11 cellular contexts compared by ENCODE assay signal in genomic region chr2:15169326-15170038, GRCh38.
DNase-seq lines count a peak whose midpoint lies in the region; ATAC-seq, FAIRE-seq and TF ChIP-seq lines count a peak whose summit lies in the region.
"Had no signal": no experiment of that assay in that cellular context is flagged by ENCODE, and none has a peak within 500 bp of the region (broad histone marks: within the 10 kb centered on the region; RNA-seq: fewer than 3 reads in every experiment).

No MANE protein-coding gene starts in this region.

- no peak overlapping the region for H3K4me3 ChIP-seq in A549
- no peak overlapping the region for H3K4me3 ChIP-seq in HUES48 (ENCODE audit: low read depth, low read length)
- H3K4me3 ChIP-seq in mesendoderm (ENCODE audit: low read length), result no peak overlapping the region
- no peak overlapping the region for H3K4me3 ChIP-seq in uterus

- H4K8ac ChIP-seq in mesendoderm (ENCODE audit: low read depth, low read length), result no peak overlapping the region

- 79% methylated on average over 8 of the region's 8 CpGs for WGBS in A549 (ENCODE audit: missing lambda C conversion rate)
- no CpG with 5 or more reads among the region's 8 CpGs for WGBS in mesendoderm (ENCODE audit: extremely low coverage, insufficient coverage, low lambda C conversion rate)

- no peak overlapping the region for H3K23ac ChIP-seq in mesendoderm (ENCODE audit: low read length)

- H3K4me2 ChIP-seq in A549, result peak overlapping the region; percentile 25; the same call in 1 of the 3 replicates
- H3K4me2 ChIP-seq in mesendoderm (ENCODE audit: low read length), result no peak overlapping the region

- H3K4me1 ChIP-seq in A549 (peaks cover 14% of the 10 kb centered on the region), HUES48 (ENCODE audit: control insufficient read depth, insufficient read depth, low read length) (peaks cover 15% of the 10 kb centered on the region), mesendoderm (ENCODE audit: control insufficient read depth, low read depth, low read length) (peaks cover 5% of the 10 kb centered on the region), uterus (no peaks in the 10 kb centered on the region)

- no peak for TF ChIP-seq RAD21 in A549 (conservative IDR thresholded peaks at IDR 0.05 in 1 of 2, IDR thresholded peaks at IDR 0.05 in 1 of 2)

- H2BK120ac ChIP-seq in mesendoderm (ENCODE audit: low read depth, low read length), result no peak overlapping the region

- intact Hi-C loops in uterus (cut with DNase I; ENCODE audit: low total_unique reads), result no loop called here

- peak; percentile 94 to 96 for ATAC-seq in A549
- ATAC-seq: naive thymus-derived CD4-positive, alpha-beta T cell had no signal

- POLR2A ChIA-PET in A549 (lab: Yijun Ruan, JAX), result no interaction called here

- no peaks in the 10 kb centered on the region for H3K79me1 ChIP-seq in mesendoderm (ENCODE audit: low read length)

- TF ChIP-seq EP300 in A549 (IDR thresholded peaks at IDR 0.05), result no peak

- no peaks in the 10 kb centered on the region for H3K79me2 ChIP-seq in mesendoderm (ENCODE audit: control insufficient read depth, insufficient read depth, low read length)

- no peak overlapping the region for H2BK15ac ChIP-seq in mesendoderm (replicated peaks; ENCODE audit: low read depth)

- no peak overlapping the region for H3K4ac ChIP-seq in mesendoderm (ENCODE audit: low read depth, low read length)

- H3K9ac ChIP-seq in HUES48 (ENCODE audit: low read depth, low read length) (no peak overlapping the region; the same call in 1 of the 2 replicates), mesendoderm (ENCODE audit: low read length) (no peak overlapping the region)

- no peak overlapping the region for H3K18ac ChIP-seq in mesendoderm (ENCODE audit: low read length)

- TF ChIP-seq CTCF in A549 (IDR thresholded peaks at IDR 0.05) (no peak), uterus (IDR thresholded peaks at IDR 0.05) (no peak)

- H3K9me3 ChIP-seq in A549 (no peaks in the 10 kb centered on the region), HUES48 (ENCODE audit: control insufficient read depth, insufficient read depth, low read length) (no peaks in the 10 kb centered on the region), uterus (no peaks in the 10 kb centered on the region)

- FAIRE-seq in A549 (lab: Jason Lieb, UNC), result no peak

- H2BK5ac ChIP-seq in mesendoderm (ENCODE audit: low read length), result no peak overlapping the region

- peak; percentile 46 to 59 for DNase-seq in A549 (ENCODE audit: low read depth in 1 of 2, low spot score in 1 of 2)
- DNase-seq in dermis blood vessel endothelial cell, result peak; percentile 89
- peak; percentile 74 for DNase-seq in mesendoderm
- no peak for DNase-seq in uterus
- no peak for DNase-seq in stimulated activated naive CD4-positive, alpha-beta T cell treated with Interleukin-2 at 50 U/mL for 16 hours (lab: John Stamatoyannopoulos, UW)
- no peak for DNase-seq in DMS 273 treated with DMSO at 0.1 percent for 48 hours (lab: John Stamatoyannopoulos, UW)
- no peak for DNase-seq in NCI-H82 (lab: John Stamatoyannopoulos, UW)
- DNase-seq: activated CD4-positive, alpha-beta T cell treated with anti-CD3 and anti-CD28 coated beads for 48 hours; C1 segment of cervical spinal cord; naive thymus-derived CD4-positive, alpha-beta T cell had no signal

- TF ChIP-seq POLR2A in A549 (IDR thresholded peaks at IDR 0.05; ENCODE audit: low read length), result no peak
- no peak for TF ChIP-seq POLR2A in uterus (IDR thresholded peaks at IDR 0.05)

- peak overlapping the region; percentile 42 to 48; a peak in 3 of 6 replicates for H3K27ac ChIP-seq in A549
- H3K27ac ChIP-seq in HUES48 (ENCODE audit: low read depth, low read length), result peak overlapping the region; percentile 71
- peak overlapping the region; percentile 45 for H3K27ac ChIP-seq in mesendoderm (ENCODE audit: low read depth, low read length)
- H3K27ac ChIP-seq in uterus, result no peak overlapping the region

- no peak overlapping the region for H3K56ac ChIP-seq in mesendoderm (ENCODE audit: low read length)

- no peaks in the 10 kb centered on the region for H3K27me3 ChIP-seq in HUES48 (ENCODE audit: control insufficient read depth, insufficient read depth, low read length)
- H3K27me3 ChIP-seq in mesendoderm (ENCODE audit: insufficient read depth, low read length, poor library complexity), result no peaks in the 10 kb centered on the region
- H3K27me3 ChIP-seq in uterus, result no peaks in the 10 kb centered on the region

- H4K5ac ChIP-seq in mesendoderm (ENCODE audit: low read length), result no peak overlapping the region

- H3K36me3 ChIP-seq in HUES48 (ENCODE audit: control insufficient read depth, insufficient read depth, low read length), result no peaks in the 10 kb centered on the region
- H3K36me3 ChIP-seq in mesendoderm (ENCODE audit: control insufficient read depth, insufficient read depth, low read length), result no peaks in the 10 kb centered on the region
- H3K36me3 ChIP-seq in uterus, result peaks cover 0 to 2% of the 10 kb centered on the region in 2 donors

- no peak overlapping the region for H2AK5ac ChIP-seq in mesendoderm (ENCODE audit: low read length)

- CTCF ChIA-PET in A549 (lab: Yijun Ruan, JAX), result interaction anchor here (0.6 to 0.7 kb wide), 2 partner anchors 34 to 256 kb away, joined by 3 to 4 read pairs; no protein-coding TSS in a partner anchor

TF ChIP-seq in A549, 52 proteins besides CTCF, POLR2A, EP300 and RAD21:
- no peak for TF ChIP-seq CEBPB (IDR thresholded peaks at IDR 0.05)
- TF ChIP-seq FOSB (CRISPR knock-in tag; IDR thresholded peaks at IDR 0.05), result no peak
- TF ChIP-seq BHLHE40 (IDR thresholded peaks at IDR 0.05; ENCODE audit: low read depth, low read length), result peak; percentile 67
- peak; percentile 36; the same call in 1 of the 2 replicates for TF ChIP-seq E2F6 (IDR thresholded peaks at IDR 0.05; ENCODE audit: borderline replicate concordance, low read depth)
- TF ChIP-seq TFCP2L1 (CRISPR knock-in tag; IDR thresholded peaks at IDR 0.05), result no peak
- TF ChIP-seq MAX (IDR thresholded peaks at IDR 0.05), result peak; percentile 75
- 0 out of 2 replicates have a peak, but pooled peaks have one; percentile 35 for TF ChIP-seq FOSL2 (IDR thresholded peaks at IDR 0.05)
- peak; percentile 61 for TF ChIP-seq FOSL2 (CRISPR knock-in tag; IDR thresholded peaks at IDR 0.05)
- TF ChIP-seq USF2 (IDR thresholded peaks at IDR 0.05), result peak; percentile 58
- TF ChIP-seq ZC3H11A (IDR thresholded peaks at IDR 0.05), result no peak
- TF ChIP-seq RFX5 (IDR thresholded peaks at IDR 0.05), result no peak
- TF ChIP-seq RARB (CRISPR knock-in tag; IDR thresholded peaks at IDR 0.05), result no peak
- TF ChIP-seq SREBF2 (IDR thresholded peaks at IDR 0.05), result no peak

Comparison
In these comparisons a context has a peak if more than half of its experiments do, and no peak if none do; other contexts are left out.
1. DNase-seq: peak in A549 (2 of 2), dermis blood vessel endothelial cell (single experiment) and mesendoderm (single experiment); none in uterus (0 of 2), stimulated activated naive CD4-positive, alpha-beta T cell treated with Interleukin-2 at 50 U/mL for 16 hours (single experiment), DMS 273 treated with DMSO at 0.1 percent for 48 hours (single experiment) and NCI-H82 (single experiment).
2. H3K27ac ChIP-seq: peak in A549 (2 of 2), HUES48 (single experiment) and mesendoderm (single experiment); none in uterus (0 of 2).